In the genomic region with DNA sequence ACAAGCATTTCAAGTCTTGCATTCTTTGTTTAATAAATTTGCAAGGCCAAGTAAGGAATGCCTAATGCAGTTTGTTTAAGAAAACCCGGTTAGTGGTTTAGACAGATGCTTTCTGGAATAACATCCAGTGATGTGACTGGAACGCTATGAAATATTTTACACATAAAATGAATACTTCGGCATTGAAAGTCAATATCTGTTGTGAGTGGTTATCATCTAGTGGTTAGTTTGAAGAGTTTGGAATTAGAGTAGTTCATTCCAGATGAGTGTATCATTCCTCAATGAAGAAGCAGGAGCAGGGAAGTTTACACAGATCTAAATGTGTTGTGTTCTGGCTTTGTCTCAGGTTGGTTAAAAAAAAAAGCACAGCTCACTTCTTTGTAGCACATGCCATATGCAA, we compare ENCODE assay signal across 26 cellular contexts.
DNase-seq lines count a peak whose midpoint lies in the region; ATAC-seq, FAIRE-seq and TF ChIP-seq lines count a peak whose summit lies in the region.
"Had no signal": no experiment of that assay in that cellular context is flagged by ENCODE, and none has a peak within 500 bp of the region (broad histone marks: within the 10 kb centered on the region; RNA-seq: fewer than 3 reads in every experiment).

No MANE protein-coding gene starts in this region.

- peak; percentile 41 for DNase-seq in GM04504 (ENCODE audit: low read depth)
- peak; percentile 71 for DNase-seq in adipocyte (ENCODE audit: low read depth)
- peak; percentile 82 to 97 for DNase-seq in fibroblast of lung (ENCODE audit: low read depth in 2 of 2)
- DNase-seq in urothelium cell line (ENCODE audit: low spot score) = peak; percentile 20
- DNase-seq in Right ventricle myocardium inferior (ENCODE audit: missing footprints) = no peak
- no peak for DNase-seq in anterior cingulate cortex (lab: John Stamatoyannopoulos, UW)
- DNase-seq: activated CD4-positive, alpha-beta T cell treated with anti-CD3 and anti-CD28 coated beads for 1 hour; activated CD8-positive, alpha-beta T cell treated with anti-CD3 and anti-CD28 coated beads for 36 hours; activated effector memory CD4-positive, alpha-beta T cell treated with anti-CD3 and anti-CD28 coated beads, Interleukin-2, amount 50 U/mL, for 16 hours; activated T-cell treated with anti-CD3 and anti-CD28 coated beads for 4 hours; AML-193; DMS53; hypothalamus; Kasumi-1; midbrain; natural killer cell; NCI-H1048; NCI-H187; ovary; stimulated activated naive CD8-positive, alpha-beta T cell treated with anti-CD3 and anti-CD28 coated beads, Interleukin-15, Interleukin-2, amounts not matched to agents 100 U/mL and 50 U/mL, for 24 hours; T-helper 17 cell had no signal

- FAIRE-seq in urothelium cell line (lab: Jason Lieb, UNC) = no peak
- FAIRE-seq: H54, islet of Langerhans had no signal

- no peak overlapping the region for H3K27ac ChIP-seq in fibroblast of lung (ENCODE audit: insufficient read depth, low read length)
- H3K27ac ChIP-seq: epithelial cell of prostate, gastroesophageal sphincter, ovary had no signal

- no peak overlapping the region for H3K4me2 ChIP-seq in fibroblast of lung (ENCODE audit: extremely low read depth, insufficient read depth, low read length)

- intact Hi-C loops in Right ventricle myocardium inferior (cut with DNase I) = no loop called here

- ATAC-seq in GM18505 (IDR thresholded peaks at IDR 0.05; ENCODE audit: unreplicated experiment) = no peak
- no peak for ATAC-seq in Right ventricle myocardium inferior
- ATAC-seq: activated CD8-positive, alpha-beta T cell treated with anti-CD3 and anti-CD28 coated beads for 36 hours; gastroesophageal sphincter; natural killer cell; stimulated activated naive CD8-positive, alpha-beta T cell treated with anti-CD3 and anti-CD28 coated beads, Interleukin-15, Interleukin-2, amounts not matched to agents 100 U/mL and 50 U/mL, for 24 hours; T-helper 17 cell had no signal

- no peak overlapping the region for H3K9ac ChIP-seq in adipocyte (ENCODE audit: low read length)
- H3K9ac ChIP-seq in fibroblast of lung (ENCODE audit: insufficient read depth, low read length) = no peak overlapping the region

- H3K4me1 ChIP-seq in adipocyte (ENCODE audit: control insufficient read depth, insufficient read depth, low read length) = no peaks in the 10 kb centered on the region
- no peaks in the 10 kb centered on the region for H3K4me1 ChIP-seq in fibroblast of lung (ENCODE audit: control insufficient read depth, extremely low read depth, insufficient read depth, low read length)
- H3K4me1 ChIP-seq: gastroesophageal sphincter had no signal

- H3K27me3 ChIP-seq in adipocyte (replicated peaks; ENCODE audit: control insufficient read depth, insufficient read depth, low read length) (no peaks in the 10 kb centered on the region), fibroblast of lung (ENCODE audit: control insufficient read depth, insufficient read depth, low read length) (no peaks in the 10 kb centered on the region)
- H3K27me3 ChIP-seq: gastroesophageal sphincter, ovary had no signal

- H3K79me2 ChIP-seq in fibroblast of lung (ENCODE audit: control insufficient read depth, insufficient read depth, low read length) = no peaks in the 10 kb centered on the region

- H3K4me3 ChIP-seq in adipocyte (ENCODE audit: low read length) (no peak overlapping the region), fibroblast of lung (replicated peaks in 1 of 4; ENCODE audit: control extremely low read depth in 1 of 4, insufficient read depth in 1 of 4, low read depth in 3 of 4, low read length in 4 of 4) (no peak overlapping the region)
- H3K4me3 ChIP-seq: gastroesophageal sphincter, ovary had no signal

- no peak overlapping the region for H2AFZ ChIP-seq in fibroblast of lung (ENCODE audit: low read length)

- H3K36me3 ChIP-seq in adipocyte (ENCODE audit: control insufficient read depth, insufficient read depth, low read length, severe bottlenecking) (no peaks in the 10 kb centered on the region), fibroblast of lung (ENCODE audit: control insufficient read depth, insufficient read depth, low read length) (no peaks in the 10 kb centered on the region)
- H3K36me3 ChIP-seq: gastroesophageal sphincter, ovary had no signal

- no peak for TF ChIP-seq CTCF in fibroblast of lung (conservative IDR thresholded peaks at IDR 0.05 in 1 of 2, IDR thresholded peaks at IDR 0.05 in 1 of 2; ENCODE audit: low read depth in 1 of 2, low read length in 2 of 2)

- H4K20me1 ChIP-seq in fibroblast of lung (ENCODE audit: control insufficient read depth, extremely low read depth, insufficient read depth, low read length) = no peaks in the 10 kb centered on the region

- H3K9me3 ChIP-seq in adipocyte (ENCODE audit: control insufficient read depth, low read length) (no peaks in the 10 kb centered on the region), fibroblast of lung (ENCODE audit: control insufficient read depth, insufficient read depth, low read depth, low read length) (no peaks in the 10 kb centered on the region)
- H3K9me3 ChIP-seq: gastroesophageal sphincter, ovary had no signal

- no peak for TF ChIP-seq POLR2A in GM18505 (IDR thresholded peaks at IDR 0.05; ENCODE audit: borderline replicate concordance, extremely low read depth, insufficient read depth, insufficient read length)

Comparison
In these comparisons a context has a peak if more than half of its experiments do, and no peak if none do; other contexts are left out.
1. DNase-seq: peak in GM04504 (single experiment), adipocyte (single experiment), fibroblast of lung (2 of 2) and urothelium cell line (single experiment); none in Right ventricle myocardium inferior (single experiment) and anterior cingulate cortex (0 of 58).